Comparison of ENCODE assay signal across 32 cellular contexts in genomic region chr7:99199226-99199625, GRCh38. TPM values are rescaled to one million over a fixed set of nuclear protein-coding genes. Genes with fewer than 3 reads are reported as not detected.
"Had no signal": no experiment of that assay in that cellular context is flagged by ENCODE, and none has a peak within 500 bp of the region (broad histone marks: within the 10 kb centered on the region; RNA-seq: fewer than 3 reads in every experiment).

No MANE protein-coding gene starts in this region.

- H3K36me3 ChIP-seq: ascending aorta, SJCRH30 had no signal

- ATAC-seq: activated CD4-positive, alpha-beta T cell treated with anti-CD3 and anti-CD28 coated beads for 36 hours; activated CD4-positive, CD25-positive, alpha-beta regulatory T cell treated with anti-CD3 and anti-CD28 coated beads, Interleukin-2, amount 50 U/mL, for 24 hours; activated CD8-positive, alpha-beta T cell treated with anti-CD3 and anti-CD28 coated beads, Interleukin-2, amount 10 ng/mL, durations not matched to agents 7 days and 5 days; Panc1; WTC11 had no signal

- H3K27me3 ChIP-seq: ascending aorta, SJCRH30 had no signal

- H3K27ac ChIP-seq: ascending aorta, KMS-11, SJCRH30, SK-N-MC had no signal

- H3K4me3 ChIP-seq: ascending aorta, SJCRH30, SK-N-MC had no signal

- DNase-seq: activated CD4-positive, alpha-beta T cell treated with anti-CD3 and anti-CD28 coated beads for 36 hours; activated CD4-positive, alpha-beta T cell treated with anti-CD3 and anti-CD28 coated beads, Interleukin-2, amount 10 ng/mL, durations not matched to agents 7 days and 5 days; activated CD4-positive, alpha-beta T cell treated with anti-CD3 and anti-CD28 coated beads, Interleukin-2, amount 50 U/mL, for 48 hours; activated CD8-positive, alpha-beta T cell treated with anti-CD3 and anti-CD28 coated beads, Interleukin-2, amount 10 ng/mL, durations not matched to agents 7 days and 5 days; activated gamma-delta T cell; activated naive CD4-positive, alpha-beta T cell treated with Interleukin-2 at 50 U/mL for 16 hours; activated naive CD8-positive, alpha-beta T cell treated with anti-CD3 and anti-CD28 coated beads, Interleukin-2, amount 10 ng/mL, durations not matched to agents 7 days and 5 days; activated T-cell treated with anti-CD3 and anti-CD28 coated beads, Interleukin-2, amount 50 U/mL, for 24 hours; amygdala; MM.1S; NCI-H1092; NCI-H1436 treated with DMSO at 0.1 percent for 48 hours; NCI-H1694 treated with DMSO at 0.1 percent for 48 hours; NCI-H2029; NCI-H345; NCI-H510A; NCI-H526; NCI-H748 treated with DMSO at 0.1 percent for 48 hours; NK-92 treated with Interleukin-12 subunit alpha and Interleukin-12 subunit beta, amount 100 ng/mL, for 24 hours; SHP77; SJCRH30 had no signal

- H3K4me2 ChIP-seq: KMS-11 had no signal

- H3K9ac ChIP-seq: KMS-11 had no signal

- H3K4me1 ChIP-seq: ascending aorta, SJCRH30 had no signal

RNA-seq across cellular contexts. Expression of gene KPNA7, which starts 8.7 kb away (rescaled TPM):
- total RNA-seq: activated CD4-positive, alpha-beta T cell treated with anti-CD3 and anti-CD28 coated beads for 36 hours; activated CD4-positive, alpha-beta T cell treated with anti-CD3 and anti-CD28 coated beads, Interleukin-2, amount 10 ng/mL, durations not matched to agents 7 days and 5 days; activated CD8-positive, alpha-beta T cell treated with anti-CD3 and anti-CD28 coated beads, Interleukin-2, amount 10 ng/mL, durations not matched to agents 7 days and 5 days; activated naive CD8-positive, alpha-beta T cell treated with anti-CD3 and anti-CD28 coated beads, Interleukin-2, amount 10 ng/mL, durations not matched to agents 7 days and 5 days; activated T-helper 2 cell treated with anti-CD3 and anti-CD28 coated beads, Interferon-gamma antibody, Interleukin-2, Interleukin-4, amounts not matched to agents 10 μg/mL and 5 μg/mL and 100 μg/mL, durations not matched to agents 14 hours and 24 hours and 36 hours; ascending aorta; cardiac septum; LHCN-M2; OCI-LY7; RPMI7951; SJCRH30; WTC11 had no signal
